ENCODE assay signal across 8 cellular contexts in the genomic region with DNA sequence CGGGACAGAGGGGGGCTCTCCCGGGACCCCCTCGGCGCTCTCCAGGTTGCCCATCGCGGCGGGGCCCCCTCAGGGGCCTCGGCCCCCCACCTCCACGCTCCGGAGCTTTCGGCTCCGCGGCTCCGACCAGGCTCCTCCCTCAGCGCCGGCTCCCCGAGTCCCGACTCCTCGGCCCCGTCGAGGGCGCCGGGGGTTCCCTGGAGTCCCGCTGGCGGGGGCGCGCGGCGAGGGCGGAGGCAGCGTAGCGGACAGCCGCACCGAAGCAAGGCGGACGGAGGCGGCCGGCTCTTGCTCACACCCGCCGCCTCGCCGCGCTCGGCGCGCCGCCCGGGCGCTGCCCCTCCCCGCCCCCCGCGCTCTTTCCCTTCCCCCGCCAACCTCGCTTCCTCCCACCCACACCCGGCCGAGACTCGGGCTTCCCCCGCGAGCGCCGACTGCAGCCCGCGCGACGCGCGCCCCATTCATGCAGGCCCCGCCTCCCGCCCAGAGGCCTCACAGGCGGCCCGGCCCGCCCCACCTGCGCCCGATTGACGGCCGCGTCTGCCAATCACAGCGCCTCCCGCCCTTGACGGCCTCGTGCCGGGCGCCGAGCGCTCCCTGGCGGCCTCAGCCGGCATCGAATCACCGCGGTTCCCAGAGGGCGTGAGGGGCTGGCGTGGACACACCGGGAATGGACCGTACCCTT. TPM values are rescaled to one million over a fixed set of nuclear protein-coding genes. Genes with fewer than 3 reads are reported as not detected.
DNase-seq lines count a peak whose midpoint lies in the region; ATAC-seq and TF ChIP-seq lines count a peak whose summit lies in the region.

A gene with protein sequence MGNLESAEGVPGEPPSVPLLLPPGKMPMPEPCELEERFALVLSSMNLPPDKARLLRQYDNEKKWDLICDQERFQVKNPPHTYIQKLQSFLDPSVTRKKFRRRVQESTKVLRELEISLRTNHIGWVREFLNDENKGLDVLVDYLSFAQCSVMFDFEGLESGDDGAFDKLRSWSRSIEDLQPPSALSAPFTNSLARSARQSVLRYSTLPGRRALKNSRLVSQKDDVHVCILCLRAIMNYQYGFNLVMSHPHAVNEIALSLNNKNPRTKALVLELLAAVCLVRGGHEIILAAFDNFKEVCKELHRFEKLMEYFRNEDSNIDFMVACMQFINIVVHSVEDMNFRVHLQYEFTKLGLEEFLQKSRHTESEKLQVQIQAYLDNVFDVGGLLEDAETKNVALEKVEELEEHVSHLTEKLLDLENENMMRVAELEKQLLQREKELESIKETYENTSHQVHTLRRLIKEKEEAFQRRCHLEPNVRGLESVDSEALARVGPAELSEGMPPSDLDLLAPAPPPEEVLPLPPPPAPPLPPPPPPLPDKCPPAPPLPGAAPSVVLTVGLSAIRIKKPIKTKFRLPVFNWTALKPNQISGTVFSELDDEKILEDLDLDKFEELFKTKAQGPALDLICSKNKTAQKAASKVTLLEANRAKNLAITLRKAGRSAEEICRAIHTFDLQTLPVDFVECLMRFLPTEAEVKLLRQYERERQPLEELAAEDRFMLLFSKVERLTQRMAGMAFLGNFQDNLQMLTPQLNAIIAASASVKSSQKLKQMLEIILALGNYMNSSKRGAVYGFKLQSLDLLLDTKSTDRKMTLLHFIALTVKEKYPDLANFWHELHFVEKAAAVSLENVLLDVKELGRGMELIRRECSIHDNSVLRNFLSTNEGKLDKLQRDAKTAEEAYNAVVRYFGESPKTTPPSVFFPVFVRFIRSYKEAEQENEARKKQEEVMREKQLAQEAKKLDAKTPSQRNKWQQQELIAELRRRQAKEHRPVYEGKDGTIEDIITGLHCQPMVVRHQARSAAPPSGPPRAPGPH (minus strand): TSS at position 279 of the 685 bp plus-strand sequence. CDS start 225 bp downstream, at position 54.

- H3K36me3 ChIP-seq in muscle layer of colon (ENCODE audit: insufficient read depth, low read length): no peaks in the 10 kb centered on the region

- peaks cover 18% of the 10 kb centered on the region for H3K4me1 ChIP-seq in muscle layer of colon (ENCODE audit: insufficient read depth, low read length)

- peak; percentile 47 for TF ChIP-seq POLR2A in erythroblast (IDR thresholded peaks at IDR 0.05; ENCODE audit: low read length)

- H3K27ac ChIP-seq in muscle layer of colon (ENCODE audit: low read depth, low read length): peak within 1 kb of the TSS; percentile 61

- DNase-seq in DMS53 (lab: John Stamatoyannopoulos, UW): peak; percentile 97
- peak; percentile 91 for DNase-seq in Jurkat, Clone E6-1 (ENCODE audit: low read depth, low spot score)
- peak; percentile 23 for DNase-seq in OCI-M2 (lab: John Stamatoyannopoulos, UW; ENCODE audit: unreplicated experiment)
- peak; percentile 100 for DNase-seq in activated T-cell treated with anti-CD3 and anti-CD28 coated beads, Interleukin-2, amount 50 U/mL, for 1 hour
- peak; percentile 96 to 99 for DNase-seq in erythroblast (lab: John Stamatoyannopoulos, UW)
- DNase-seq in stimulated activated CD8-positive, alpha-beta memory T cell treated with anti-CD3 and anti-CD28 coated beads, Interleukin-7, amount 100 ng/mL, for 24 hours (ENCODE audit: low read depth): peak; percentile 97

- no peaks in the 10 kb centered on the region for H3K27me3 ChIP-seq in muscle layer of colon (ENCODE audit: control insufficient read depth in 1 of 2, insufficient read depth in 2 of 2, low read length in 2 of 2)

- peak within 1 kb of the TSS; percentile 65 for H3K4me3 ChIP-seq in Jurkat, Clone E6-1 (ENCODE audit: low read length)
- peak within 1 kb of the TSS; percentile 43 to 62 for H3K4me3 ChIP-seq in muscle layer of colon (ENCODE audit: low read depth in 1 of 2, low read length in 2 of 2)

- H3K9ac ChIP-seq in muscle layer of colon (ENCODE audit: low read length): peak within 1 kb of the TSS; percentile 16

- H3K9me3 ChIP-seq in muscle layer of colon (ENCODE audit: low read length): no peaks in the 10 kb centered on the region

- ATAC-seq in GM21619 (IDR thresholded peaks at IDR 0.05; ENCODE audit: unreplicated experiment): peak; percentile 76

RNA-seq across cellular contexts. Expression of the gene that starts here (rescaled TPM):
- polyA plus RNA-seq in Jurkat, Clone E6-1 (2012; ENCODE audit: insufficient read depth, insufficient read length): 15.7 TPM

Comparison
In these comparisons a context has a peak if more than half of its experiments do, and no peak if none do; other contexts are left out.
1. Peak in every context shown above with its lines: DNase-seq, ATAC-seq, H3K4me3 ChIP-seq and H3K27ac ChIP-seq.
2. DNase-seq: peak in every context shown above with its lines; median percentile 100 in activated T-cell treated with anti-CD3 and anti-CD28 coated beads, Interleukin-2, amount 50 U/mL, for 1 hour; 98 in erythroblast; 97 in DMS53; 97 in stimulated activated CD8-positive, alpha-beta memory T cell treated with anti-CD3 and anti-CD28 coated beads, Interleukin-7, amount 100 ng/mL, for 24 hours; 91 in Jurkat, Clone E6-1; 23 in OCI-M2.